Comparison of ENCODE assay signal across 1 cellular context in the genomic region with DNA sequence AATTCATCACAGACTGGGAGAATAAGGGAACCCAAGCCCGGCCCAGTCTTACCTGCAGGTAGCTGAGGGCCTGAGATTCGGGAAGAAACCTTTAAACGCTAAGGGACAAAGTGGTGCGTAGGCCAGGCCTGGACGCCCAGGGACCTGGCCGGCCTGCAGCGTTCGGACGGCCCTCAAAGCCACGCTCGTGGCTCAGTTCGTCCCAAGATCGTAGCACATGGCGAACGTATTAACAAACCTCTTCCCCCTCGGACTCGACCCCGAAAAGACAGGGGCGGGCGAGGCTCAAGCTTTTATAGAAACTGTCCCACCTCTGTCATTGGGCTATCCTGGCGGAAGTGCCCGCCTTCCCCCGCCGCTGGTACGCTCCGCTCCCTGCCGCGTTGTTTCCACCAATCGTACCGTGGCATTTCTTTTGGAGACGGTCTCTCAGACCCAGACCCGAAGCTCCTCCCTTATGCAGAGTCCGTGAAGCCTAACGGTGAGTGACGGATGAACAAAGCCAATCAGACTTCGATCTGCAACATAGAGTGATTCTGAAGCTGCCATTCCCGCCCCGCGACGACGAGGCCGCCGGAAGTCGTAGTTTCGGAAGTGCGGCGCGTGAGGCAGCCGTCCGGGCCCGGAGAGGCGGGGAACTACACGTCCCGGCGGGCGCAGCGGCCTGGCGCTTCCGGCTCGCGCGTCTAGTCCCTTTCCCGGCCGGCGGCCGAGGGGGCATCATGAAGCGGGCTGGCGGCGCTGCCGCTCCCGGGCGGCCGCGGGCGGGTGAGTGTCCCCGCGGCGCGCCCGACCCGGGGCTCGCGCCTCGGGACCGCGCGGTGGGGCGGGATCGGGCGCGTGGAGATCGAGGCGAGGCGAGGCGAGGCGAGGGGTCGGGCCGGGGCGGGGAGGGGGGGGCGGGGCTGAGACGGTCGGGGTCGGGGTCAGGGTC.
TF ChIP-seq lines count a peak whose summit lies in the region.

A gene (plus strand): TSS at position 692 of the 934 bp plus-strand sequence. CDS start 8,139 bp downstream, outside the sequence.

TF ChIP-seq in K562, 482 proteins besides CTCF, POLR2A, EP300 and RAD21 (continued from another document):
- TF ChIP-seq PML (IDR thresholded peaks at IDR 0.05; ENCODE audit: low read length): peak; percentile 99
- TF ChIP-seq, protein P1, sequence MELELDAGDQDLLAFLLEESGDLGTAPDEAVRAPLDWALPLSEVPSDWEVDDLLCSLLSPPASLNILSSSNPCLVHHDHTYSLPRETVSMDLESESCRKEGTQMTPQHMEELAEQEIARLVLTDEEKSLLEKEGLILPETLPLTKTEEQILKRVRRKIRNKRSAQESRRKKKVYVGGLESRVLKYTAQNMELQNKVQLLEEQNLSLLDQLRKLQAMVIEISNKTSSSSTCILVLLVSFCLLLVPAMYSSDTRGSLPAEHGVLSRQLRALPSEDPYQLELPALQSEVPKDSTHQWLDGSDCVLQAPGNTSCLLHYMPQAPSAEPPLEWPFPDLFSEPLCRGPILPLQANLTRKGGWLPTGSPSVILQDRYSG (tag; conservative IDR thresholded peaks at IDR 0.05; ENCODE audit: low read depth): no peak
- TF ChIP-seq NELFE (IDR thresholded peaks at IDR 0.05; ENCODE audit: insufficient read depth, insufficient read length): peak; percentile 81
- TF ChIP-seq PHF21A (IDR thresholded peaks at IDR 0.05; ENCODE audit: borderline replicate concordance, low read depth): 0 out of 2 replicates have a peak, but pooled peaks have one; percentile 38
- TF ChIP-seq KAT7 (CRISPR knock-in tag; IDR thresholded peaks at IDR 0.05; ENCODE audit: borderline replicate concordance): 0 out of 2 replicates have a peak, but pooled peaks have one; percentile 35
- peak; percentile 68 for TF ChIP-seq BCOR (IDR thresholded peaks at IDR 0.05)
- peak; percentile 36; the same call in 1 of the 2 replicates for TF ChIP-seq ZNF232 (CRISPR knock-in tag; IDR thresholded peaks at IDR 0.05)
- TF ChIP-seq ZNF133 (CRISPR knock-in tag; IDR thresholded peaks at IDR 0.05): no peak
- no peak for TF ChIP-seq CREBBP (IDR thresholded peaks at IDR 0.05; ENCODE audit: low read depth, low read length)
- 0 out of 2 replicates have a peak, but pooled peaks have one; percentile 38 for TF ChIP-seq ZKSCAN1 (IDR thresholded peaks at IDR 0.05; ENCODE audit: low read depth, low read length)
